ENCODE assay signal across 1 cellular context in genomic region chr3:52128118-52128683, GRCh38.
TF ChIP-seq lines count a peak whose summit lies in the region.

No MANE protein-coding gene starts in this region.

TF ChIP-seq in K562, 482 proteins besides CTCF, POLR2A, EP300 and RAD21 (continued from another document and continues in another):
- no peak for TF ChIP-seq GTF2B (IDR thresholded peaks at IDR 0.05; ENCODE audit: extremely low read depth, insufficient read length)
- TF ChIP-seq MTA1 (IDR thresholded peaks at IDR 0.05; ENCODE audit: borderline replicate concordance): no peak
- no peak for TF ChIP-seq NFIX (CRISPR knock-in tag; IDR thresholded peaks at IDR 0.05; ENCODE audit: low read depth)
- peak; percentile 51; the same call in 1 of the 2 replicates for TF ChIP-seq MTA3 (IDR thresholded peaks at IDR 0.05; ENCODE audit: borderline replicate concordance)
- TF ChIP-seq RCOR1 (IDR thresholded peaks at IDR 0.05; ENCODE audit: borderline replicate concordance in 1 of 2, low read depth in 2 of 2, low read length in 2 of 2): peak in 1 of 2 experiments; percentile 73; a peak in 2 of 4 replicates
- peak; percentile 73 for TF ChIP-seq CXXC5 (CRISPR knock-in tag; IDR thresholded peaks at IDR 0.05)
- peak; percentile 59; the same call in 1 of the 2 replicates for TF ChIP-seq ZEB2 (IDR thresholded peaks at IDR 0.05)
- no peak for TF ChIP-seq MTA2 (IDR thresholded peaks at IDR 0.05; ENCODE audit: low read depth)
- TF ChIP-seq NCOA1 (IDR thresholded peaks at IDR 0.05; ENCODE audit: low read depth): no peak
- no peak for TF ChIP-seq HDAC6 (IDR thresholded peaks at IDR 0.05; ENCODE audit: low read depth, low read length)
- no peak for TF ChIP-seq TEAD1 (CRISPR knock-in tag; IDR thresholded peaks at IDR 0.05)
- no peak for TF ChIP-seq GTF2A2 (tag; IDR thresholded peaks at IDR 0.05)
- TF ChIP-seq ZNF175 (CRISPR knock-in tag; IDR thresholded peaks at IDR 0.05; ENCODE audit: low read depth): no peak
- TF ChIP-seq LEF1 (IDR thresholded peaks at IDR 0.05): peak; percentile 79
- no peak for TF ChIP-seq ZBTB40 (IDR thresholded peaks at IDR 0.05)
- TF ChIP-seq ZBTB40 (CRISPR knock-in tag; IDR thresholded peaks at IDR 0.05): no peak
- peak; percentile 63; the same call in 1 of the 2 replicates for TF ChIP-seq EHMT2 (IDR thresholded peaks at IDR 0.05)
- no peak for TF ChIP-seq ELK1 (CRISPR knock-in tag; IDR thresholded peaks at IDR 0.05)
- no peak for TF ChIP-seq HNRNPUL1 (IDR thresholded peaks at IDR 0.05; ENCODE audit: low read length)
- TF ChIP-seq WHSC1 (IDR thresholded peaks at IDR 0.05; ENCODE audit: low read length): no peak
- 0 out of 2 replicates have a peak, but pooled peaks have one; percentile 54 for TF ChIP-seq ZNF592 (IDR thresholded peaks at IDR 0.05)
- no peak for TF ChIP-seq GABPB2 (CRISPR knock-in tag; conservative IDR thresholded peaks at IDR 0.05)
- no peak for TF ChIP-seq ID3 (CRISPR knock-in tag; IDR thresholded peaks at IDR 0.05)
- TF ChIP-seq ID3 (tag; IDR thresholded peaks at IDR 0.05): no peak
- TF ChIP-seq NR4A1 (CRISPR knock-in tag; IDR thresholded peaks at IDR 0.05): no peak
- peak; percentile 54; the same call in 1 of the 2 replicates for TF ChIP-seq NR4A1 (tag; IDR thresholded peaks at IDR 0.05)
- TF ChIP-seq SETDB1 (IDR thresholded peaks at IDR 0.05; ENCODE audit: low read length): no peak
- no peak for TF ChIP-seq KAT8 (IDR thresholded peaks at IDR 0.05; ENCODE audit: low read depth)
- no peak for TF ChIP-seq SAFB2 (IDR thresholded peaks at IDR 0.05; ENCODE audit: borderline replicate concordance, low read depth, low read length, severe bottlenecking)
- peak; percentile 42; the same call in 1 of the 2 replicates for TF ChIP-seq ETV1 (tag; conservative IDR thresholded peaks at IDR 0.05; ENCODE audit: low read depth)
- TF ChIP-seq SREBF2 (CRISPR knock-in tag; IDR thresholded peaks at IDR 0.05): no peak
- peak; percentile 65; the same call in 1 of the 2 replicates for TF ChIP-seq JUND (IDR thresholded peaks at IDR 0.05; ENCODE audit: borderline replicate concordance, low read depth, low read length)
- peak; percentile 74; the same call in 1 of the 3 replicates for TF ChIP-seq JUND (tag; IDR thresholded peaks at IDR 0.05; ENCODE audit: borderline replicate concordance, low read depth, low read length)
- no peak for TF ChIP-seq SRSF7 (optimal IDR thresholded peaks at IDR 0.05; ENCODE audit: low read depth, low read length)
- no peak for TF ChIP-seq SRSF3 (IDR thresholded peaks at IDR 0.05; ENCODE audit: insufficient read depth, low read length)
- TF ChIP-seq ZBTB11 (CRISPR knock-in tag; IDR thresholded peaks at IDR 0.05): 0 out of 6 replicates have a peak, but pooled peaks of 1 of the 3 experiments have one; percentile 26
- TF ChIP-seq USF1 (CRISPR knock-in tag; IDR thresholded peaks at IDR 0.05): no peak
- peak; percentile 42; the same call in 1 of the 2 replicates for TF ChIP-seq RNF2 (IDR thresholded peaks at IDR 0.05)
- TF ChIP-seq ZBTB7A (IDR thresholded peaks at IDR 0.05; ENCODE audit: borderline replicate concordance, control insufficient read depth, low read depth, low read length): no peak
- TF ChIP-seq SOX6 (IDR thresholded peaks at IDR 0.05): peak; percentile 61
- no peak for TF ChIP-seq ZNF655 (CRISPR knock-in tag; IDR thresholded peaks at IDR 0.05)
- TF ChIP-seq CREBBP (IDR thresholded peaks at IDR 0.05; ENCODE audit: low read depth, low read length): no peak
- no peak for TF ChIP-seq XRCC3 (IDR thresholded peaks at IDR 0.05)
- no peak for TF ChIP-seq JUN (IDR thresholded peaks at IDR 0.05; ENCODE audit: borderline replicate concordance, low read depth, low read length)
- no peak for TF ChIP-seq JUN (CRISPR knock-in tag; IDR thresholded peaks at IDR 0.05; ENCODE audit: borderline replicate concordance)
